17 cellular contexts compared by ENCODE assay signal in genomic region chrX:69103539-69103938, GRCh38.
A peak's percentile ranks its signal among the peaks of the same experiment; 100 is the strongest.
DNase-seq lines count a peak whose midpoint lies in the region; ATAC-seq and TF ChIP-seq lines count a peak whose summit lies in the region.
"Had no signal": no experiment of that assay in that cellular context is flagged by ENCODE, and none has a peak within 500 bp of the region (broad histone marks: within the 10 kb centered on the region; RNA-seq: fewer than 3 reads in every experiment).

No MANE protein-coding gene starts in this region.

- H3K23ac ChIP-seq in trophoblast cell (ENCODE audit: low read length) = no peak overlapping the region

- H4K12ac ChIP-seq in trophoblast cell (ENCODE audit: low read depth, low read length) = no peak overlapping the region

- H3K9me3 ChIP-seq in trophoblast cell (ENCODE audit: insufficient read depth, low read depth, low read length) = no peaks in the 10 kb centered on the region

- peak overlapping the region; percentile 88 to 98 (median 98) for H3K27ac Mint-ChIP-seq in nephron
- H3K27ac Mint-ChIP-seq: CD4-positive, alpha-beta memory T cell; GM23338; H9 had no signal

- H3K4me1 Mint-ChIP-seq in nephron = peaks cover 58% of the 10 kb centered on the region
- H3K4me1 Mint-ChIP-seq: CD4-positive, alpha-beta memory T cell had no signal

- peak overlapping the region; percentile 83 for H2BK12ac ChIP-seq in trophoblast cell (ENCODE audit: low read length)

- DNase-seq in NCI-H2171 treated with DMSO at 0.1 percent for 48 hours (lab: John Stamatoyannopoulos, UW) (peak; percentile 20), NCI-H2171 (lab: John Stamatoyannopoulos, UW) (no peak), NCI-H69 (lab: John Stamatoyannopoulos, UW) (peak; percentile 46), trophoblast cell (no peak), HCEC 1CT (no peak), kidney glomerular epithelial cell (lab: John Stamatoyannopoulos, UW) (no peak)
- DNase-seq: 8988T; C1 segment of cervical spinal cord; CD4-positive, alpha-beta memory T cell; COR-L47; DMS153; DND-41; H9 had no signal

- H4K91ac ChIP-seq in trophoblast cell (ENCODE audit: low read depth, low read length) = peak overlapping the region; percentile 51

- H3K36me3 ChIP-seq in trophoblast cell (ENCODE audit: control insufficient read depth in 1 of 2, insufficient read depth in 2 of 2, low read length in 2 of 2) = no peaks in the 10 kb centered on the region

- H3K9me3 Mint-ChIP-seq in nephron = peaks cover 4% of the 10 kb centered on the region
- H3K9me3 Mint-ChIP-seq: CD4-positive, alpha-beta memory T cell; GM23338 had no signal

- no peaks in the 10 kb centered on the region for H3K79me2 ChIP-seq in trophoblast cell (ENCODE audit: control insufficient read depth, insufficient read depth, low read length, poor library complexity)

- peak overlapping the region; percentile 37 for H3K14ac ChIP-seq in trophoblast cell (ENCODE audit: low read length)

- H3K4me2 ChIP-seq in trophoblast cell (ENCODE audit: low read length) = no peak overlapping the region
- H3K4me2 ChIP-seq: GM23338 had no signal

- peak overlapping the region; percentile 57 for H2BK5ac ChIP-seq in trophoblast cell (ENCODE audit: low read depth, low read length, poor library complexity)

- H3K4ac ChIP-seq in trophoblast cell (ENCODE audit: low read depth, low read length) = no peak overlapping the region

- H3K79me1 ChIP-seq in trophoblast cell (ENCODE audit: low read length) = peaks cover 19% of the 10 kb centered on the region

- H4K8ac ChIP-seq in trophoblast cell (ENCODE audit: low read depth, low read length) = no peak overlapping the region

- H2AK5ac ChIP-seq in trophoblast cell (ENCODE audit: low read length) = peak overlapping the region; percentile 45

- no peak for TF ChIP-seq CTCF in nephron (IDR thresholded peaks at IDR 0.05; ENCODE audit: unreplicated experiment in 3 of 3)

- no peak for ATAC-seq in HG02763 (IDR thresholded peaks at IDR 0.05; ENCODE audit: unreplicated experiment)
- ATAC-seq: GM12878, GM23338 had no signal

- no peaks in the 10 kb centered on the region for H3K36me3 Mint-ChIP-seq in nephron (ENCODE audit: low read depth)
- H3K36me3 Mint-ChIP-seq: CD4-positive, alpha-beta memory T cell had no signal

- H3K27me3 ChIP-seq in trophoblast cell (ENCODE audit: insufficient read depth, low read length) = no peaks in the 10 kb centered on the region

- no peaks in the 10 kb centered on the region for H3K27me3 Mint-ChIP-seq in nephron (ENCODE audit: low read depth)
- H3K27me3 Mint-ChIP-seq: CD4-positive, alpha-beta memory T cell had no signal

- peaks cover 51 to 65% of the 10 kb centered on the region in 2 experiments for H3K4me1 ChIP-seq in trophoblast cell (ENCODE audit: control insufficient read depth in 1 of 2, insufficient read depth in 2 of 2, low read length in 2 of 2)

- no peak overlapping the region for H2AFZ ChIP-seq in trophoblast cell (ENCODE audit: insufficient read depth, low read length, poor library complexity)
- H2AFZ ChIP-seq: GM23338 had no signal

- no peak overlapping the region for H3K4me3 ChIP-seq in trophoblast cell (ENCODE audit: low read depth, low read length)
- H3K4me3 ChIP-seq: GM12878, GM23338 had no signal

- H2BK120ac ChIP-seq in trophoblast cell (ENCODE audit: insufficient read depth, low read length, poor library complexity) = peak overlapping the region; percentile 66

- no CpG with 5 or more reads among the region's 5 CpGs for WGBS in trophoblast cell (ENCODE audit: extremely low coverage, insufficient coverage, insufficient read length)

- peak overlapping the region; percentile 18 for H3K18ac ChIP-seq in trophoblast cell (ENCODE audit: low read length)

- H3K27ac ChIP-seq in trophoblast cell (ENCODE audit: low read depth, low read length) = no peak overlapping the region

- no peak overlapping the region for H3K4me3 Mint-ChIP-seq in nephron
- H3K4me3 Mint-ChIP-seq: CD4-positive, alpha-beta memory T cell; GM23338; H9 had no signal

- H3K9ac ChIP-seq in trophoblast cell (ENCODE audit: low read length) = no peak overlapping the region

Comparison
In these comparisons a context has a peak if more than half of its experiments do, and no peak if none do; other contexts are left out.
1. DNase-seq: peak in NCI-H2171 treated with DMSO at 0.1 percent for 48 hours (single experiment) and NCI-H69 (single experiment); none in NCI-H2171 (single experiment), trophoblast cell (0 of 2), HCEC 1CT (single experiment) and kidney glomerular epithelial cell (single experiment).